ENCODE assay signal across 18 cellular contexts in genomic region chr3:144053121-144053520, GRCh38.
DNase-seq lines count a peak whose midpoint lies in the region; ATAC-seq and TF ChIP-seq lines count a peak whose summit lies in the region.
"Had no signal": no experiment of that assay in that cellular context is flagged by ENCODE, and none has a peak within 500 bp of the region (broad histone marks: within the 10 kb centered on the region; RNA-seq: fewer than 3 reads in every experiment).

No MANE protein-coding gene starts in this region.

- TF ChIP-seq CTCF in AG09309 (IDR thresholded peaks at IDR 0.05; ENCODE audit: control insufficient read depth, insufficient read depth, low read depth, low read length, missing control alignments) (no peak), IMR-90 (conservative IDR thresholded peaks at IDR 0.05; ENCODE audit: low read depth, low read length) (no peak), foreskin keratinocyte (conservative IDR thresholded peaks at IDR 0.05) (no peak), gastroesophageal sphincter (IDR thresholded peaks at IDR 0.05) (no peak)

- H3K27ac ChIP-seq in IMR-90 (ENCODE audit: insufficient read depth, low read length): no peak overlapping the region
- H3K27ac ChIP-seq in foreskin keratinocyte: no peak overlapping the region
- no peak overlapping the region for H3K27ac ChIP-seq in gastroesophageal sphincter
- H3K27ac ChIP-seq: BLaER1, pancreas, testis had no signal

- H3K79me1 ChIP-seq in IMR-90 (ENCODE audit: low read depth in 1 of 2, low read length in 2 of 2): no peaks in the 10 kb centered on the region

- WGBS in IMR-90 (ENCODE audit: extremely low coverage in 2 of 2, insufficient read length in 1 of 2), 2 experiments: no CpG with 5 or more reads among the region's 1 CpG
- 13 to 64% methylated on average over 1 of the region's 1 CpG for WGBS in gastroesophageal sphincter (ENCODE audit: low coverage in 1 of 2), 2 donors

- H3K9me1 ChIP-seq in IMR-90 (ENCODE audit: insufficient read depth, low read length): no peaks in the 10 kb centered on the region

- H2BK5ac ChIP-seq in IMR-90 (ENCODE audit: low read depth, low read length, poor library complexity, severe bottlenecking): no peak overlapping the region

- no peak overlapping the region for H2AFZ ChIP-seq in IMR-90 (replicated peaks; ENCODE audit: low read length, poor library complexity)

- H3K36me3 ChIP-seq in IMR-90 (ENCODE audit: control insufficient read depth, insufficient read depth, low read length): no peaks in the 10 kb centered on the region
- H3K36me3 ChIP-seq in gastroesophageal sphincter: no peaks in the 10 kb centered on the region
- H3K36me3 ChIP-seq: BLaER1, pancreas had no signal

- in situ Hi-C loops in IMR-90 (cut with MboI; ENCODE audit: low sequenced_read_pairs): no loop called here

- no peak for TF ChIP-seq EP300 in gastroesophageal sphincter (IDR thresholded peaks at IDR 0.05)

- no TSS peak for BruUV-seq in IMR-90 (replicated peaks; lab: Mats Ljungman, UMichigan)

- no peak overlapping the region for H3K23ac ChIP-seq in IMR-90 (ENCODE audit: low read depth, low read length)

- no peak overlapping the region for H3K4me3 ChIP-seq in AG09309 (ENCODE audit: control insufficient read depth, low read depth, low read length)
- H3K4me3 ChIP-seq in IMR-90 (ENCODE audit: insufficient read depth, low read depth, low read length): no peak overlapping the region
- H3K4me3 ChIP-seq in gastroesophageal sphincter: no peak overlapping the region
- H3K4me3 ChIP-seq: BLaER1, pancreas, testis had no signal

- no peak overlapping the region for H4K8ac ChIP-seq in IMR-90 (ENCODE audit: low read depth in 2 of 2, low read length in 2 of 2)

- H3K14ac ChIP-seq in IMR-90 (replicated peaks; ENCODE audit: low read depth, low read length): no peak overlapping the region

- peak; percentile 53 for DNase-seq in AG09309 (ENCODE audit: low read depth)
- peak; percentile 75 for DNase-seq in IMR-90
- DNase-seq in astrocyte of the hippocampus (ENCODE audit: low read depth, low spot score): peak; percentile 46
- DNase-seq in foreskin keratinocyte: peak; percentile 61 to 84
- DNase-seq: activated CD4-positive, alpha-beta T cell treated with anti-CD3 and anti-CD28 coated beads for 36 hours; activated T-cell treated with anti-CD3 and anti-CD28 coated beads, Interleukin-2, amount 50 U/mL, for 1 hour; dermis blood vessel endothelial cell; glutamatergic neuron; islet precursor cell; NCI-H187; pancreas; RPMI8226; testis had no signal

- ATAC-seq in IMR-90 (ENCODE audit: low read depth): peak; percentile 86
- ATAC-seq in foreskin keratinocyte: peak; percentile 97
- no peak for ATAC-seq in GM18868 (IDR thresholded peaks at IDR 0.05; ENCODE audit: unreplicated experiment)
- no peak for ATAC-seq in HG03442 (IDR thresholded peaks at IDR 0.05; ENCODE audit: unreplicated experiment)
- ATAC-seq in HG03457 (IDR thresholded peaks at IDR 0.05; ENCODE audit: unreplicated experiment): no peak
- ATAC-seq in gastroesophageal sphincter: no peak
- ATAC-seq: activated CD4-positive, alpha-beta T cell treated with anti-CD3 and anti-CD28 coated beads for 36 hours; pancreas had no signal

- no peak for TF ChIP-seq POLR2A in IMR-90 (IDR thresholded peaks at IDR 0.05; ENCODE audit: low read depth, low read length)
- TF ChIP-seq POLR2A in gastroesophageal sphincter (IDR thresholded peaks at IDR 0.05): no peak

- H4K5ac ChIP-seq in IMR-90 (ENCODE audit: low read depth, low read length): no peak overlapping the region

- H2BK120ac ChIP-seq in IMR-90 (ENCODE audit: low read depth, low read length): no peak overlapping the region

- no peak overlapping the region for H4K91ac ChIP-seq in IMR-90 (ENCODE audit: insufficient read depth, low read depth, low read length)

- H3K18ac ChIP-seq in IMR-90 (ENCODE audit: low read depth, low read length): no peak overlapping the region

- POLR2A ChIA-PET in IMR-90 (lab: Charles Lee; ENCODE audit: unreplicated experiment): interaction anchor here (0.6 kb wide), 1 partner anchor 1861 kb away, joined by 3 read pairs; no protein-coding TSS in a partner anchor

- intact Hi-C loops in IMR-90 (cut with micrococcal nuclease): loop anchor here (5.0 kb wide), 1 partner anchor 76 kb away; no protein-coding TSS in a partner anchor

- no peak for TF ChIP-seq RAD21 in IMR-90 (IDR thresholded peaks at IDR 0.05; ENCODE audit: low read length)

- H3K9me3 ChIP-seq in IMR-90 (ENCODE audit: control insufficient read depth, insufficient read depth, low read length): no peaks in the 10 kb centered on the region
- H3K9me3 ChIP-seq in gastroesophageal sphincter: no peaks in the 10 kb centered on the region
- H3K9me3 ChIP-seq: BLaER1, pancreas, testis had no signal

- H3K27me3 ChIP-seq in IMR-90 (ENCODE audit: control insufficient read depth, insufficient read depth, low read length) (no peaks in the 10 kb centered on the region), foreskin keratinocyte (no peaks in the 10 kb centered on the region), gastroesophageal sphincter (no peaks in the 10 kb centered on the region)
- H3K27me3 ChIP-seq: BLaER1, pancreas, testis had no signal

- no peak overlapping the region for H2BK20ac ChIP-seq in IMR-90 (ENCODE audit: low read depth, low read length)

- no peak overlapping the region for H2BK15ac ChIP-seq in IMR-90 (ENCODE audit: low read depth, low read length)

- H3K9ac ChIP-seq in IMR-90 (ENCODE audit: low read depth, low read length): no peak overlapping the region
- H3K9ac ChIP-seq: BLaER1 had no signal

- H3K4me1 ChIP-seq in IMR-90 (ENCODE audit: control insufficient read depth, insufficient read depth, low read length): peaks cover 12% of the 10 kb centered on the region
- H3K4me1 ChIP-seq in foreskin keratinocyte: peaks cover 22% of the 10 kb centered on the region
- peaks cover 0 to 5% (median 0%) of the 10 kb centered on the region in 3 donors for H3K4me1 ChIP-seq in gastroesophageal sphincter
- H3K4me1 ChIP-seq: BLaER1, pancreas, testis had no signal

- no peaks in the 10 kb centered on the region for H4K20me1 ChIP-seq in IMR-90 (ENCODE audit: insufficient read depth, low read length)
- H4K20me1 ChIP-seq: BLaER1 had no signal

- no peak overlapping the region for H2AK5ac ChIP-seq in IMR-90 (ENCODE audit: low read depth, low read length)

- dilution Hi-C loops in IMR-90 (cut with HindIII; ENCODE audit: low sequenced_read_pairs, unreplicated experiment): no loop called here

- no peak overlapping the region for H3K56ac ChIP-seq in IMR-90 (ENCODE audit: extremely low read depth, insufficient read depth, low read length)

- H3K4ac ChIP-seq in IMR-90 (ENCODE audit: low read depth, low read length): no peak overlapping the region

- no peak overlapping the region for H3K4me2 ChIP-seq in IMR-90 (ENCODE audit: low read depth, low read length)
- H3K4me2 ChIP-seq: BLaER1 had no signal

- CTCF ChIA-PET in IMR-90 (lab: Yijun Ruan, JAX): interaction anchor here (0.6 to 1.4 kb wide), 4 partner anchors 31 to 1024 kb away, joined by 3 to 5 read pairs (median 3); no protein-coding TSS in a partner anchor

- H2AK9ac ChIP-seq in IMR-90 (replicated peaks; ENCODE audit: low read depth, low read length, poor library complexity): no peak overlapping the region

TF ChIP-seq in IMR-90, 13 proteins besides CTCF, POLR2A, EP300 and RAD21:
- TF ChIP-seq, protein P1, sequence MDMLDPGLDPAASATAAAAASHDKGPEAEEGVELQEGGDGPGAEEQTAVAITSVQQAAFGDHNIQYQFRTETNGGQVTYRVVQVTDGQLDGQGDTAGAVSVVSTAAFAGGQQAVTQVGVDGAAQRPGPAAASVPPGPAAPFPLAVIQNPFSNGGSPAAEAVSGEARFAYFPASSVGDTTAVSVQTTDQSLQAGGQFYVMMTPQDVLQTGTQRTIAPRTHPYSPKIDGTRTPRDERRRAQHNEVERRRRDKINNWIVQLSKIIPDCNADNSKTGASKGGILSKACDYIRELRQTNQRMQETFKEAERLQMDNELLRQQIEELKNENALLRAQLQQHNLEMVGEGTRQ (IDR thresholded peaks at IDR 0.05; ENCODE audit: low read depth, low read length): no peak
- TF ChIP-seq CEBPB (IDR thresholded peaks at IDR 0.05; ENCODE audit: low read depth, low read length) (no peak), FOS (IDR thresholded peaks at IDR 0.05; ENCODE audit: low read depth, low read length) (no peak; the same call in 1 of the 2 replicates), RFX5 (IDR thresholded peaks at IDR 0.05; ENCODE audit: low read depth, low read length) (no peak), MXI1 (IDR thresholded peaks at IDR 0.05; ENCODE audit: borderline replicate concordance, low read depth, low read length) (no peak), RCOR1 (IDR thresholded peaks at IDR 0.05; ENCODE audit: insufficient replicate concordance, low read length) (no peak), MAFK (IDR thresholded peaks at IDR 0.05; ENCODE audit: low read depth, low read length) (no peak), BHLHE40 (IDR thresholded peaks at IDR 0.05; ENCODE audit: low read depth, low read length) (no peak), SMC3 (IDR thresholded peaks at IDR 0.05; ENCODE audit: low read depth, low read length) (no peak), ELK1 (IDR thresholded peaks at IDR 0.05; ENCODE audit: borderline replicate concordance, low read depth, low read length) (no peak), MAZ (IDR thresholded peaks at IDR 0.05; ENCODE audit: borderline replicate concordance, low read depth, low read length) (no peak), CHD1 (IDR thresholded peaks at IDR 0.05; ENCODE audit: low read depth, low read length) (no peak), NFE2L2 (IDR thresholded peaks at IDR 0.05; ENCODE audit: low read depth, low read length) (no peak)

Comparison
In these comparisons a context has a peak if more than half of its experiments do, and no peak if none do; other contexts are left out.
1. ATAC-seq: peak in IMR-90 (single experiment) and foreskin keratinocyte (single experiment); none in GM18868 (single experiment), HG03442 (single experiment), HG03457 (single experiment) and gastroesophageal sphincter (single experiment).
2. Peak in every context shown above with its lines, with median percentiles within 50 percentile points of each other: DNase-seq.